In the genomic region with DNA sequence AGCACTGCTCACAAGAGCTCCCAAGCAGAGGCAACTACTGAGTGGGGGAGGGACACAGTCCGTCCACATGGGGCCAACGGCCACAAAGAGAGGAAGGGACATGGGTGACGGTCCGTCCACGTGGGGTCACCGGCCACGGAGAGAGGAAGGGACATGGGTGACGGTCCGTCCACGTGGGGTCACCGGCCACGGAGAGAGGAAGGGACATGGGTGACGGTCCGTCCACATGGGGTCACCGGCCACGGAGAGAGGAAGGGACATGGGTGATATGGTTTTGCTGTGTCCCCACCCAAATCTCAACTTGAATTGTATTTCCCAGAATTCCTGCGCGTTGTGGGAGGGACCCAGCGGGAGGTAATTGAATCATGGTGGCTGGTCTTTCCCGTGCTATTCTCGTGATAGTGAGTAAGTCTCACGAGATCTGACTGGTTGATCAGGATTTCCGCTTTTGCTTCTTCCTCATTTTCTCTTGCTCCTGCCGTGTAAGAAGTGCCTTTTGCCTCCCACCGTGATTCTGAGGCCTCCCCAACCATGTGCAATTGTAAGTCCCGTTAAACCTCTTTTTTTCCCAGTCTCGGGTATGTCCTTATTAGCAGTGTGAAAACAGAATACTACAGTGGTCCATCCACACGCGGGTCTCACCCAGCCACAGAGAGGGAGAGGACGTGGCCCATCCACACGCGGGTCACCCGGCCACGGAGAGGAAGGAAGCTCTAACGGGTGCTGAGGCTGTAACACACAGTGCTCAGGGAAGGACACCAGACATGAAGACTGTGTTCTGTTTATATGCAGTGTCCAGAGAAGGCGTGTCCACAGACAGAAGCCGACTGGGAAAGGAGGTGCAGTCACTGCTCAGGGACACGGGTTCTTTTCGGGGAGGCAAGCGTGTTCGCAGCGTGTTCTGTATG, we compare ENCODE assay signal across 9 cellular contexts. TPM values are rescaled to one million over a fixed set of nuclear protein-coding genes. Genes with fewer than 3 reads are reported as not detected.
DNase-seq lines count a peak whose midpoint lies in the region; ATAC-seq and FAIRE-seq lines count a peak whose summit lies in the region.
"Had no signal": no experiment of that assay in that cellular context is flagged by ENCODE, and none has a peak within 500 bp of the region (broad histone marks: within the 10 kb centered on the region; RNA-seq: fewer than 3 reads in every experiment).

No MANE protein-coding gene starts in this region.

- H3K4me3 ChIP-seq in right cardiac atrium (ENCODE audit: low read length): peak overlapping the region; percentile 2

- ATAC-seq in Right ventricle myocardium superior (ENCODE audit: poor library complexity) (no peak), left ventricle myocardium superior (no peak), right cardiac atrium (no peak)

- 71% methylated on average over 42 of the region's 42 CpGs for WGBS in right cardiac atrium

- H3K27ac ChIP-seq in right cardiac atrium (ENCODE audit: low read length): no peak overlapping the region

- H3K4me1 ChIP-seq in right cardiac atrium (ENCODE audit: control insufficient read depth, insufficient read depth, low read length): peaks cover 1% of the 10 kb centered on the region

- intact Hi-C loops in Right ventricle myocardium superior (cut with DNase I) (loop anchor here (5.0 kb wide), 3 partner anchors 72 to 132 kb away; no protein-coding TSS in a partner anchor), left ventricle myocardium superior (cut with micrococcal nuclease) (no loop called here), right cardiac atrium (cut with DNase I) (loop anchor here (2.0 to 10.0 kb wide), 5 partner anchors 67 to 412 kb away; no protein-coding TSS in a partner anchor)

- peak; percentile 99 for FAIRE-seq in urothelium cell line (lab: Jason Lieb, UNC)
- FAIRE-seq: TTC549 had no signal

- no peaks in the 10 kb centered on the region for H3K9me3 ChIP-seq in right cardiac atrium (ENCODE audit: control insufficient read depth, low read length)

- no peaks in the 10 kb centered on the region for H3K27me3 ChIP-seq in right cardiac atrium (ENCODE audit: control insufficient read depth, insufficient read depth)

- DNase-seq in Right ventricle myocardium superior (peak; percentile 47), left ventricle myocardium superior (no peak), UCSD-AML1 (lab: John Stamatoyannopoulos, UW; ENCODE audit: unreplicated experiment) (peak; percentile 46), right cardiac atrium (peak; percentile 9 to 64 (median 61)), urothelium cell line (ENCODE audit: low spot score) (no peak), NCI-H526 (lab: John Stamatoyannopoulos, UW) (no peak), COLO668 (lab: John Stamatoyannopoulos, UW; ENCODE audit: unreplicated experiment) (no peak)
- DNase-seq in activated CD4-positive, CD25-positive, alpha-beta regulatory T cell (lab: John Stamatoyannopoulos, UW): no peak

RNA-seq across cellular contexts. Expression of gene GAS6, which starts 48.5 kb away (rescaled TPM):
- total RNA-seq in Right ventricle myocardium superior: 181 TPM
- 210 TPM for total RNA-seq in left ventricle myocardium superior
- total RNA-seq in right cardiac atrium: 100 to 1,000 TPM; 197 to 213 (median 202) TPM
- 273 TPM for polyA plus RNA-seq in right cardiac atrium

RNA-seq across cellular contexts. Expression of gene TMEM255B, which starts 56.4 kb away (rescaled TPM):
- total RNA-seq in Right ventricle myocardium superior: 6.9 TPM
- total RNA-seq in left ventricle myocardium superior: 12.1 TPM
- total RNA-seq in right cardiac atrium: 1 to 10 TPM; 6.2 to 9.9 (median 8.8) TPM
- polyA plus RNA-seq in right cardiac atrium: 7.8 TPM

Comparison
In these comparisons a context has a peak if more than half of its experiments do, and no peak if none do; other contexts are left out.
1. DNase-seq: peak in Right ventricle myocardium superior (single experiment), UCSD-AML1 (single experiment) and right cardiac atrium (3 of 3); none in left ventricle myocardium superior (single experiment), urothelium cell line (single experiment), activated CD4-positive, CD25-positive, alpha-beta regulatory T cell (0 of 4), NCI-H526 (0 of 2) and COLO668 (single experiment).